9 cellular contexts compared by ENCODE assay signal in the genomic region with DNA sequence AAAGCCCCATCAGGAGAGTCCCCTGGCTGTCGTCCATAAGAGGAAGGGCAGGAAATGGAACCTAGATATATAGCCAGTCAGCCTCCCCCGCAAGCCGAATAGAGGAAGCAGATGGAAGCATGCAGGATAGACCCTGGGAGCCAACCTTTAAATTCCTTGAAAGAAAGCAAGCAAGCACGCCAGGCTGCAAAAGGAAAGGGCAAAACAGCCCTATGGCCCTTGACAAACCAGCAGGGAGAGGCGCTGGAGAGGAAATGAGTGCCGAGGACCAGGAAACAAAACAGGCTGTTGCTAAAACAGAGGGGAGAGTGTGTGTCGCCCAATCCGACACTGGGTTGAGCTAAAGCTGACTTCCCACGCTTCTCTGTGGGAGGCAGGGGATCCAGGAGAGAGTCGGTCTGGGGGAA.
DNase-seq lines count a peak whose midpoint lies in the region; ATAC-seq and TF ChIP-seq lines count a peak whose summit lies in the region.
"Had no signal": no experiment of that assay in that cellular context is flagged by ENCODE, and none has a peak within 500 bp of the region (broad histone marks: within the 10 kb centered on the region; RNA-seq: fewer than 3 reads in every experiment).

No MANE protein-coding gene starts in this region.

- no peaks in the 10 kb centered on the region for H3K9me3 Mint-ChIP-seq in osteocyte (ENCODE audit: unreplicated experiment)

- no peaks in the 10 kb centered on the region for H3K9me3 ChIP-seq in DND-41 (ENCODE audit: insufficient read depth, low read length, severe bottlenecking)
- H3K9me3 ChIP-seq: SJSA1 had no signal

- H3K36me3 Mint-ChIP-seq in osteocyte (ENCODE audit: unreplicated experiment) = peaks cover 1% of the 10 kb centered on the region

- peak overlapping the region; percentile 7; the same call in 1 of the 2 replicates for H3K9ac ChIP-seq in DND-41 (ENCODE audit: low read depth, low read length)

- peak overlapping the region; percentile 70 for H3K27ac Mint-ChIP-seq in osteocyte (ENCODE audit: unreplicated experiment)

- peak overlapping the region; percentile 97 for H3K27ac ChIP-seq in DND-41 (ENCODE audit: low read length)
- H3K27ac ChIP-seq: SJSA1 had no signal

- no peaks in the 10 kb centered on the region for H3K79me2 ChIP-seq in DND-41 (ENCODE audit: insufficient read depth, low read length)

- H3K27me3 ChIP-seq in DND-41 (ENCODE audit: insufficient read depth, low read length, poor library complexity) = no peaks in the 10 kb centered on the region
- H3K27me3 ChIP-seq: SJSA1 had no signal

- TF ChIP-seq CTCF in DND-41 (IDR thresholded peaks at IDR 0.05; ENCODE audit: borderline replicate concordance, extremely low read depth, low read length, poor library complexity, severe bottlenecking) (no peak), fibroblast of mammary gland (conservative IDR thresholded peaks at IDR 0.05; ENCODE audit: control insufficient read depth, insufficient read depth, low read depth, low read length) (no peak), osteocyte (IDR thresholded peaks at IDR 0.05) (no peak)

- H3K36me3 ChIP-seq in DND-41 (ENCODE audit: insufficient read depth, low read length) = no peaks in the 10 kb centered on the region
- H3K36me3 ChIP-seq: SJSA1 had no signal

- peaks cover 90% of the 10 kb centered on the region for H3K4me1 ChIP-seq in DND-41 (ENCODE audit: insufficient read depth, low read length)
- H3K4me1 ChIP-seq: SJSA1 had no signal

- H2AFZ ChIP-seq in DND-41 (ENCODE audit: low read depth, low read length) = peak overlapping the region; percentile 66

- H3K4me2 ChIP-seq in DND-41 (ENCODE audit: insufficient read depth, low read length) = no peak overlapping the region

- peak overlapping the region; percentile 45 for H3K4me3 Mint-ChIP-seq in osteocyte (ENCODE audit: unreplicated experiment)

- DNase-seq in DND-41 (no peak), NCI-H748 (lab: John Stamatoyannopoulos, UW; ENCODE audit: unreplicated experiment) (peak; percentile 46), fibroblast of mammary gland (ENCODE audit: low read depth) (peak; percentile 11), osteocyte (ENCODE audit: extremely low spot score, unreplicated experiment) (no peak), cerebellar nuclear complex (lab: John Stamatoyannopoulos, UW) (no peak), glomerular visceral epithelial cell (ENCODE audit: extremely low spot score) (no peak)

- H3K4me1 Mint-ChIP-seq in osteocyte (ENCODE audit: unreplicated experiment) = peaks cover 11% of the 10 kb centered on the region

- ATAC-seq in DND-41 (ENCODE audit: insufficient read depth, low read depth) (no peak), GM18517 (IDR thresholded peaks at IDR 0.05; ENCODE audit: unreplicated experiment) (no peak), GM18907 (IDR thresholded peaks at IDR 0.05; ENCODE audit: unreplicated experiment) (no peak)

- H3K27me3 Mint-ChIP-seq in osteocyte (ENCODE audit: unreplicated experiment) = no peaks in the 10 kb centered on the region

- H4K20me1 ChIP-seq in DND-41 (ENCODE audit: insufficient read depth, low read length) = no peaks in the 10 kb centered on the region

- H3K4me3 ChIP-seq in DND-41 (ENCODE audit: low read depth in 1 of 2, low read length in 2 of 2) (no peak overlapping the region), fibroblast of mammary gland (ENCODE audit: control insufficient read depth, low read depth, low read length) (no peak overlapping the region)
- H3K4me3 ChIP-seq: SJSA1 had no signal

Comparison
In these comparisons a context has a peak if more than half of its experiments do, and no peak if none do; other contexts are left out.
1. DNase-seq: peak in NCI-H748 (single experiment) and fibroblast of mammary gland (single experiment); none in DND-41 (single experiment), osteocyte (single experiment), cerebellar nuclear complex (0 of 2) and glomerular visceral epithelial cell (single experiment).